ENCODE assay signal across 6 cellular contexts in genomic region chr11:44771252-44771734, GRCh38. TPM values are rescaled to one million over a fixed set of nuclear protein-coding genes. Genes with fewer than 3 reads are reported as not detected.
"Had no signal": no experiment of that assay in that cellular context is flagged by ENCODE, and none has a peak within 500 bp of the region (broad histone marks: within the 10 kb centered on the region; RNA-seq: fewer than 3 reads in every experiment).

No MANE protein-coding gene starts in this region.

- H2AFZ ChIP-seq: GM23338 had no signal

- ATAC-seq: GM23338, K562 had no signal

- H3K4me3 Mint-ChIP-seq: GM23338, H9 had no signal

- H3K27ac Mint-ChIP-seq: GM23338, H9 had no signal

- H3K4me2 ChIP-seq: GM23338 had no signal

- DNase-seq: HCEC 1CT, IMR-90 had no signal

- H3K4me3 ChIP-seq: GM23338, K562 had no signal

RNA-seq across cellular contexts. Expression of gene TSPAN18, which starts 44.5 kb away (rescaled TPM):
- total RNA-seq: HT-29 had no signal
